In genomic region chr15:52093539-52094502, GRCh38 we compare ENCODE assay signal across 1 cellular context.
TF ChIP-seq lines count a peak whose summit lies in the region.

No MANE protein-coding gene starts in this region.

TF ChIP-seq in GM23338, 12 proteins besides CTCF, POLR2A, EP300 and RAD21 (continued from another document):
- TF ChIP-seq ZNF462 (CRISPR knock-in tag; IDR thresholded peaks at IDR 0.05) (no peak), ETS1 (IDR thresholded peaks at IDR 0.05) (no peak), ZNF331 (CRISPR knock-in tag; IDR thresholded peaks at IDR 0.05; ENCODE audit: low read depth) (no peak), STAT1 (IDR thresholded peaks at IDR 0.05; ENCODE audit: unreplicated experiment) (no peak), EZH2phosphoT487 (IDR thresholded peaks at IDR 0.05; ENCODE audit: unreplicated experiment) (no peak), CREB1 (CRISPR knock-in tag; IDR thresholded peaks at IDR 0.05; ENCODE audit: low read depth) (no peak), REST (IDR thresholded peaks at IDR 0.05; ENCODE audit: unreplicated experiment) (no peak), NANOG (IDR thresholded peaks at IDR 0.05; ENCODE audit: borderline replicate concordance) (no peak), POLR2AphosphoS5 (IDR thresholded peaks at IDR 0.05; ENCODE audit: low read depth) (no peak), ZNF114 (CRISPR knock-in tag; IDR thresholded peaks at IDR 0.05) (no peak)
